In the genomic region with DNA sequence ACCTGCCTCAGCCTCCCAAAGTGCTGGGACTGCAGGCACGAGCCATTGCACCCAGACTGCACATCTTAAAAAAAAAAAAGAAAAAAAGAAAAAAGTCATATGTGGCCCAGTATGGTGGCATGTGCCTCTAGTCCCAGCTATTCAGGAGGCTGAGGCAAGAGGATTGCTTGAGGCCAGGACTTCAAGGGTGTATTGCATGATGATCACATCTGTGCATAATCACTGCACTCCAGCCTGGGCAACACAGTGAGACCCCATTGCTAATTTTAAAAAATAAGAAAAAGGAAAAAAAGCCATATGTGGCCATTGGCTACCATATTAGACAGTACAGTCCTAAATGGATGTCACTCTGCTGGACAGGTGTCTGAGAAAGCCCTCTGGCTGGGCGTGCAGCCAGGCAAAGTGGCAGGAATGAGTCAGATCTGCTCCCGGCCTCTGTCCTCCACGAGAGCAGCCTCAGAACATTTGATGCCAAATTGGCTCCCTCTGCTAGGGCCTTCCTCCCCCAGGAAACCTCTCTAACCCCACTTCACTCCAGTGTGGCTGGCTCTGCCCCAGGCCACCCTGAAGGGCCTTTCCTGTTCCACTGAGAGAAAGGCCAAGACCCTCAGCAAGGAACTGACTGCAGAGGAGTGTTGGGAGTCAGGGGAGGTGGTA, we compare ENCODE assay signal across 9 cellular contexts. TPM values are rescaled to one million over a fixed set of nuclear protein-coding genes. Genes with fewer than 3 reads are reported as not detected.
DNase-seq lines count a peak whose midpoint lies in the region; ATAC-seq and TF ChIP-seq lines count a peak whose summit lies in the region.
"Had no signal": no experiment of that assay in that cellular context is flagged by ENCODE, and none has a peak within 500 bp of the region (broad histone marks: within the 10 kb centered on the region; RNA-seq: fewer than 3 reads in every experiment).

No MANE protein-coding gene starts in this region.

- H3K4me1 Mint-ChIP-seq in activated B cell treated with CpG ODN at 0.5 μM for 24 hours = no peaks in the 10 kb centered on the region

- no peak overlapping the region for H3K27ac ChIP-seq in uterus
- H3K27ac ChIP-seq: C4-2B had no signal

- CTCF ChIA-PET in activated B cell treated with CpG ODN at 0.5 μM for 24 hours (lab: Charles Lee) = interaction anchor here (0.8 kb wide), 1 partner anchor 9 kb away, joined by 3 read pairs; no protein-coding TSS in a partner anchor

- no peaks in the 10 kb centered on the region for H3K36me3 Mint-ChIP-seq in activated B cell treated with CpG ODN at 0.5 μM for 24 hours (ENCODE audit: low read depth)

- intact Hi-C loops in activated B cell treated with CpG ODN at 0.5 μM for 24 hours (cut with micrococcal nuclease) (no loop called here), uterus (cut with DNase I; ENCODE audit: low total_unique reads) (no loop called here)

- H3K4me3 Mint-ChIP-seq in activated B cell treated with CpG ODN at 0.5 μM for 24 hours = no peak overlapping the region

- peak; percentile 62 for ATAC-seq in HG03095 (IDR thresholded peaks at IDR 0.05; ENCODE audit: unreplicated experiment)
- peak; percentile 18 for ATAC-seq in activated B cell treated with CpG ODN at 0.5 μM for 24 hours (ENCODE audit: low read depth)
- ATAC-seq in HG02588 (IDR thresholded peaks at IDR 0.05; ENCODE audit: unreplicated experiment) = no peak
- no peak for ATAC-seq in GM21360 (IDR thresholded peaks at IDR 0.05; ENCODE audit: unreplicated experiment)

- POLR2A ChIA-PET in activated B cell treated with CpG ODN at 0.5 μM for 24 hours (lab: Charles Lee) = no interaction called here

- no peak for TF ChIP-seq POLR2A in uterus (IDR thresholded peaks at IDR 0.05)

- H3K27me3 ChIP-seq in uterus = no peaks in the 10 kb centered on the region

- no peak overlapping the region for H3K4me3 ChIP-seq in uterus

- no peaks in the 10 kb centered on the region for H3K9me3 ChIP-seq in uterus

- no peak for TF ChIP-seq CTCF in activated B cell treated with CpG ODN at 0.5 μM for 24 hours (IDR thresholded peaks at IDR 0.05)
- no peak for TF ChIP-seq CTCF in uterus (IDR thresholded peaks at IDR 0.05)

- H3K27ac Mint-ChIP-seq in activated B cell treated with CpG ODN at 0.5 μM for 24 hours = no peak overlapping the region

- no peaks in the 10 kb centered on the region for H3K36me3 ChIP-seq in uterus

- peaks cover 2% of the 10 kb centered on the region for H3K27me3 Mint-ChIP-seq in activated B cell treated with CpG ODN at 0.5 μM for 24 hours

- H3K4me1 ChIP-seq in uterus = no peaks in the 10 kb centered on the region

- no peaks in the 10 kb centered on the region for H3K9me3 Mint-ChIP-seq in activated B cell treated with CpG ODN at 0.5 μM for 24 hours

- DNase-seq in COLO668 (lab: John Stamatoyannopoulos, UW; ENCODE audit: unreplicated experiment) (peak; percentile 32), activated B cell treated with CpG ODN at 0.5 μM for 24 hours (no peak), kidney tubule cell (ENCODE audit: low spot score) (peak; percentile 70), putamen (ENCODE audit: low spot score) (no peak), uterus (no peak)

RNA-seq across cellular contexts. Expression of a gene that starts 14.7 kb away (rescaled TPM):
- total RNA-seq in activated B cell treated with CpG ODN at 0.5 μM for 24 hours (not detected in 2 replicates), uterus (not detected)

RNA-seq across cellular contexts. Expression of a gene that starts 21.4 kb away (rescaled TPM):
- 13.0 and 13.2 TPM in 2 replicates for total RNA-seq in activated B cell treated with CpG ODN at 0.5 μM for 24 hours
- 10 to 100 TPM in 2 of 4 donors, 1 to 10 TPM in 1, under 1 TPM in 1; 0.77 to 20.5 (median 6.3) TPM for total RNA-seq in uterus

RNA-seq across cellular contexts. Expression of a gene that starts 28.1 kb away (rescaled TPM):
- 53.7 and 54.1 TPM in 2 replicates for total RNA-seq in activated B cell treated with CpG ODN at 0.5 μM for 24 hours
- total RNA-seq in uterus = 10 to 100 TPM; 32.6 to 83.5 (median 59.8) TPM

RNA-seq across cellular contexts. Expression of a gene that starts 57.5 kb away (rescaled TPM):
- total RNA-seq in activated B cell treated with CpG ODN at 0.5 μM for 24 hours (0.27 TPM in 1 of 2 replicates, not detected in the other), uterus (under 1 TPM in 2 of 4 donors, not detected in 2; 0.21 to 0.83 TPM)

RNA-seq across cellular contexts. Expression of a gene that starts 59.8 kb away (rescaled TPM):
- not detected in 2 replicates for total RNA-seq in activated B cell treated with CpG ODN at 0.5 μM for 24 hours
- total RNA-seq in uterus = 10 to 100 TPM in 1 of 4 donors, not detected in 3; 12.6 TPM

Comparison
In these comparisons a context has a peak if more than half of its experiments do, and no peak if none do; other contexts are left out.
1. DNase-seq: peak in COLO668 (single experiment) and kidney tubule cell (single experiment); none in activated B cell treated with CpG ODN at 0.5 μM for 24 hours (single experiment), putamen (single experiment) and uterus (0 of 2).
2. ATAC-seq: peak in HG03095 (single experiment) and activated B cell treated with CpG ODN at 0.5 μM for 24 hours (single experiment); none in HG02588 (single experiment) and GM21360 (single experiment).